ENCODE assay signal across 8 cellular contexts in genomic region chr10:72354356-72355213, GRCh38. TPM values are rescaled to one million over a fixed set of nuclear protein-coding genes. Genes with fewer than 3 reads are reported as not detected.
DNase-seq lines count a peak whose midpoint lies in the region; ATAC-seq and TF ChIP-seq lines count a peak whose summit lies in the region.

Gene DNAJB12, minus strand, starts transcription at chr10:72354919. Its CDS starts 22 bp downstream, at chr10:72354897.

- peak; percentile 89 for DNase-seq in BE2C
- peak; percentile 88 for DNase-seq in GM19240 (ENCODE audit: insufficient read length, low spot score)
- peak; percentile 48 for DNase-seq in NCI-H524 treated with DMSO at 0.1 percent for 48 hours (lab: John Stamatoyannopoulos, UW)
- peak; percentile 87 to 88 for DNase-seq in activated CD4-positive, alpha-beta T cell treated with anti-CD3 and anti-CD28 coated beads for 4 hours
- DNase-seq in choroid plexus epithelial cell (ENCODE audit: low read depth) = peak; percentile 98
- peak; percentile 85 for DNase-seq in kidney epithelial cell (ENCODE audit: low read depth)
- peak; percentile 92 for DNase-seq in stimulated activated CD4-positive, alpha-beta T cell treated with anti-CD3 and anti-CD28 coated beads, Interleukin-15, amount 100 ng/mL, for 24 hours

- TF ChIP-seq CTCF in BE2C (IDR thresholded peaks at IDR 0.05; ENCODE audit: low read depth, low read length) (no peak), choroid plexus epithelial cell (conservative IDR thresholded peaks at IDR 0.05; ENCODE audit: low read depth, low read length) (no peak), kidney epithelial cell (IDR thresholded peaks at IDR 0.05; ENCODE audit: insufficient read depth, low read length, poor library complexity, severe bottlenecking) (no peak)

- H3K27me3 ChIP-seq in BE2C = no peaks in the 10 kb centered on the region
- H3K27me3 ChIP-seq in kidney epithelial cell (ENCODE audit: control insufficient read depth, insufficient read depth, low read length) = no peaks in the 10 kb centered on the region

- H3K4me1 ChIP-seq in BE2C = no peaks in the 10 kb centered on the region

- ATAC-seq in HG03457 (IDR thresholded peaks at IDR 0.05; ENCODE audit: unreplicated experiment) = peak; percentile 34

- no peaks in the 10 kb centered on the region for H3K9me3 ChIP-seq in BE2C

- peaks cover 3% of the 10 kb centered on the region; the same call in 1 of the 2 replicates for H3K36me3 ChIP-seq in BE2C
- H3K36me3 ChIP-seq in kidney epithelial cell (ENCODE audit: control insufficient read depth, insufficient read depth, low read length) = no peaks in the 10 kb centered on the region

- H3K4me3 ChIP-seq in BE2C (ENCODE audit: low read depth, low read length) (peak within 1 kb of the TSS; percentile 91), choroid plexus epithelial cell (ENCODE audit: low read depth, low read length) (peak within 1 kb of the TSS; percentile 99), kidney epithelial cell (ENCODE audit: low read depth, low read length) (peak within 1 kb of the TSS; percentile 75)

RNA-seq across cellular contexts. Expression of gene DNAJB12, which starts in this region (rescaled TPM):
- 42.2 TPM for polyA plus RNA-seq in BE2C (2012; ENCODE audit: insufficient read depth, insufficient read length, low read depth)
- 34.4 and 37.9 TPM in 2 replicates for total RNA-seq in kidney epithelial cell

Comparison
In these comparisons a context has a peak if more than half of its experiments do, and no peak if none do; other contexts are left out.
1. Peak in every context shown above with its lines: DNase-seq, ATAC-seq and H3K4me3 ChIP-seq.
2. DNase-seq: peak in every context shown above with its lines; median percentile 98 in choroid plexus epithelial cell; 92 in stimulated activated CD4-positive, alpha-beta T cell treated with anti-CD3 and anti-CD28 coated beads, Interleukin-15, amount 100 ng/mL, for 24 hours; 89 in BE2C; 88 in GM19240; 88 in activated CD4-positive, alpha-beta T cell treated with anti-CD3 and anti-CD28 coated beads for 4 hours; 85 in kidney epithelial cell; 48 in NCI-H524 treated with DMSO at 0.1 percent for 48 hours.